22 cellular contexts compared by ENCODE assay signal in the genomic region with DNA sequence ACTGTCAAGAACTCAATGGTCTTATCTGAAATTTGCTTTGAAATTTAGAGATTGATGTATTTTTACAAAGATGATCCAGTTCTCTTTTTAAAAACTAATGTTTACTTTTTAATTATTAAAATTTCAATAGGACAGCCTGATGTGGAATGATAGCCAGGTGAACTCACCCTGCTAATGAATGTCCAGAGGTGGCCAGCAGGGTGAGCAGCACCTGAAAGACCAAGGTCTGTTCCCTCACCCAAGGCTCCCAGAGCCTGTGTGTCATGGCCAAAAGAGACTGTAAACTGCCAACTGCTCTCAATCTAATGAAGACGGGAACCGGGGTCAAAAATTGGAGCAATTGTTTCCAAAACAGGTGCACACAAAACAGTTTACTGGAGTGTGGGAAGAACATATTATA.
DNase-seq lines count a peak whose midpoint lies in the region; ATAC-seq and TF ChIP-seq lines count a peak whose summit lies in the region.
"Had no signal": no experiment of that assay in that cellular context is flagged by ENCODE, and none has a peak within 500 bp of the region (broad histone marks: within the 10 kb centered on the region; RNA-seq: fewer than 3 reads in every experiment).

No MANE protein-coding gene starts in this region.

- H3K9me3 ChIP-seq in MM.1S (replicated peaks; ENCODE audit: insufficient read depth, low read length) = no peaks in the 10 kb centered on the region

- no peak for ATAC-seq in HG03442 (IDR thresholded peaks at IDR 0.05; ENCODE audit: unreplicated experiment)
- ATAC-seq in activated naive CD8-positive, alpha-beta T cell treated with anti-CD3 and anti-CD28 coated beads, Interleukin-2, amount 50 U/mL, for 24 hours = no peak
- ATAC-seq: SK-N-SH treated with all-trans-retinoic acid at 6 μM for 48 hours had no signal

- no peak overlapping the region for H3K4me2 ChIP-seq in MM.1S (ENCODE audit: low read depth, low read length)

- no peak overlapping the region for H2AFZ ChIP-seq in MM.1S (ENCODE audit: low read length)
- H2AFZ ChIP-seq: GM23248 had no signal

- no peaks in the 10 kb centered on the region for H3K9me2 ChIP-seq in MM.1S (replicated peaks; ENCODE audit: insufficient read depth, low read length)

- no peak overlapping the region for H3K27ac Mint-ChIP-seq in activated naive CD8-positive, alpha-beta T cell treated with anti-CD3 and anti-CD28 coated beads, Interleukin-2, amount 50 U/mL, for 24 hours
- H3K27ac Mint-ChIP-seq: CD4-positive, CD25-positive, alpha-beta regulatory T cell; IgD-negative memory B cell had no signal

- H3K4me3 ChIP-seq in H7 (ENCODE audit: insufficient read depth, low read depth, low read length) (no peak overlapping the region), MM.1S (ENCODE audit: low read length) (no peak overlapping the region)
- H3K4me3 ChIP-seq: GM23248 had no signal

- H3K4me1 ChIP-seq in MM.1S (ENCODE audit: low read length) = no peaks in the 10 kb centered on the region

- TF ChIP-seq CTCF in C4-2B (conservative IDR thresholded peaks at IDR 0.05) (peak; percentile 34), VCaP (conservative IDR thresholded peaks at IDR 0.05) (peak; percentile 35; the same call in 1 of the 2 replicates), MM.1S (IDR thresholded peaks at IDR 0.05; ENCODE audit: low read length) (no peak)

- DNase-seq in H7 (peak; percentile 56), iPS-NIHi7 (ENCODE audit: extremely low spot score) (peak; percentile 47), SKM-1 (lab: John Stamatoyannopoulos, UW; ENCODE audit: unreplicated experiment) (no peak), MM.1S (no peak)
- DNase-seq in activated naive CD8-positive, alpha-beta T cell treated with anti-CD3 and anti-CD28 coated beads, Interleukin-2, amount 50 U/mL, for 24 hours = no peak
- DNase-seq: CD4-positive, CD25-positive, alpha-beta regulatory T cell; COR-L47; GF-D8; GM23248; NCI-H1105 treated with DMSO at 0.1 percent for 48 hours; NCI-H187; NCI-H2107; NCI-H510A treated with DMSO at 0.1 percent for 48 hours; NCI-H774; RPMI8226; SHP77 treated with DMSO at 0.1 percent for 48 hours; T-helper 1 cell had no signal

- H3K27me3 ChIP-seq in H7 (ENCODE audit: control insufficient read depth, insufficient read depth, low read length) (no peaks in the 10 kb centered on the region), MM.1S (replicated peaks; ENCODE audit: insufficient read depth, low read length) (no peaks in the 10 kb centered on the region)

- H3K27ac ChIP-seq in C4-2B = no peak overlapping the region
- no peak overlapping the region for H3K27ac ChIP-seq in VCaP
- H3K27ac ChIP-seq in MM.1S (ENCODE audit: low read length) = no peak overlapping the region
- H3K27ac ChIP-seq: GM23248 had no signal

- H3K36me3 ChIP-seq in H7 (replicated peaks; ENCODE audit: control insufficient read depth, insufficient read depth, low read length) = no peaks in the 10 kb centered on the region
- no peaks in the 10 kb centered on the region for H3K36me3 ChIP-seq in MM.1S (replicated peaks; ENCODE audit: insufficient read depth, low read length)

- H3K4me3 Mint-ChIP-seq in activated naive CD8-positive, alpha-beta T cell treated with anti-CD3 and anti-CD28 coated beads, Interleukin-2, amount 50 U/mL, for 24 hours = no peak overlapping the region
- H3K4me3 Mint-ChIP-seq: CD4-positive, CD25-positive, alpha-beta regulatory T cell; IgD-negative memory B cell had no signal

- no peaks in the 10 kb centered on the region for H4K20me1 ChIP-seq in MM.1S (ENCODE audit: insufficient read depth, low read length)

- no peaks in the 10 kb centered on the region for H3K79me2 ChIP-seq in MM.1S (ENCODE audit: low read length)

- no peak overlapping the region for H3K9ac ChIP-seq in MM.1S (ENCODE audit: low read length)
- H3K9ac ChIP-seq: GM23248 had no signal

- peaks cover 14% of the 10 kb centered on the region for H3K4me1 Mint-ChIP-seq in activated naive CD8-positive, alpha-beta T cell treated with anti-CD3 and anti-CD28 coated beads, Interleukin-2, amount 50 U/mL, for 24 hours
- H3K4me1 Mint-ChIP-seq: IgD-negative memory B cell had no signal

- H3K36me3 Mint-ChIP-seq in activated naive CD8-positive, alpha-beta T cell treated with anti-CD3 and anti-CD28 coated beads, Interleukin-2, amount 50 U/mL, for 24 hours (ENCODE audit: low read depth) = peaks cover 7% of the 10 kb centered on the region

- no peaks in the 10 kb centered on the region for H3F3A ChIP-seq in MM.1S (ENCODE audit: insufficient read depth, low read length)

- H3K9me3 Mint-ChIP-seq in activated naive CD8-positive, alpha-beta T cell treated with anti-CD3 and anti-CD28 coated beads, Interleukin-2, amount 50 U/mL, for 24 hours = no peaks in the 10 kb centered on the region
- H3K9me3 Mint-ChIP-seq: IgD-negative memory B cell had no signal

- H3K27me3 Mint-ChIP-seq in activated naive CD8-positive, alpha-beta T cell treated with anti-CD3 and anti-CD28 coated beads, Interleukin-2, amount 50 U/mL, for 24 hours = no peaks in the 10 kb centered on the region
- H3K27me3 Mint-ChIP-seq: CD4-positive, CD25-positive, alpha-beta regulatory T cell; IgD-negative memory B cell had no signal

Comparison
In these comparisons a context has a peak if more than half of its experiments do, and no peak if none do; other contexts are left out.
1. DNase-seq: peak in H7 (single experiment) and iPS-NIHi7 (single experiment); none in SKM-1 (single experiment), MM.1S (single experiment) and activated naive CD8-positive, alpha-beta T cell treated with anti-CD3 and anti-CD28 coated beads, Interleukin-2, amount 50 U/mL, for 24 hours (single experiment).